In genomic region chr1:100860397-100860991, GRCh38 we compare ENCODE assay signal across 15 cellular contexts. TPM values are rescaled to one million over a fixed set of nuclear protein-coding genes. Genes with fewer than 3 reads are reported as not detected.
A peak's percentile ranks its signal among the peaks of the same experiment; 100 is the strongest.
DNase-seq lines count a peak whose midpoint lies in the region; ATAC-seq, FAIRE-seq and TF ChIP-seq lines count a peak whose summit lies in the region.
"Had no signal": no experiment of that assay in that cellular context is flagged by ENCODE, and none has a peak within 500 bp of the region (broad histone marks: within the 10 kb centered on the region; RNA-seq: fewer than 3 reads in every experiment).

No MANE protein-coding gene starts in this region.

- in situ Hi-C loops in K562 (cut with MboI), result loop anchor here (10.0 to 25.0 kb wide), 3 partner anchors 106 to 1056 kb away; no protein-coding TSS in a partner anchor

- DNase-seq in ELR (ENCODE audit: low read depth), result peak; percentile 62
- DNase-seq in M059J (ENCODE audit: low read depth), result peak; percentile 81
- DNase-seq in K562 (ENCODE audit: extremely low read depth in 1 of 4, low spot score in 3 of 4), result no peak
- peak; percentile 19 for DNase-seq in kidney tubule cell (ENCODE audit: low spot score)
- DNase-seq in C1 segment of cervical spinal cord (lab: John Stamatoyannopoulos, UW), result no peak
- no peak for DNase-seq in SW480 (ENCODE audit: low spot score)
- DNase-seq: activated CD4-positive, alpha-beta T cell treated with anti-CD3 and anti-CD28 coated beads for 36 hours; Caco-2; gastrocnemius medialis; stimulated activated CD4-positive, alpha-beta T cell treated with anti-CD3 and anti-CD28 coated beads, Interleukin-1b, Interleukin-23, amount 100 ng/mL, for 48 hours; stimulated activated naive CD4-positive, alpha-beta T cell treated with Interleukin-2 at 50 U/mL for 16 hours had no signal

- H3K27ac ChIP-seq in K562 (ENCODE audit: extremely low read depth, low read depth, low read length), result no peak overlapping the region
- H3K27ac ChIP-seq: gastrocnemius medialis, SK-N-MC had no signal

- WGBS in K562 (ENCODE audit: insufficient coverage, low coverage, missing lambda C conversion rate), result 4% methylated on average over 3 of the region's 3 CpGs

- TF ChIP-seq CTCF in K562 (IDR thresholded peaks at IDR 0.05 in 2 of 3, conservative IDR thresholded peaks at IDR 0.05 in 1 of 3; ENCODE audit: insufficient read depth in 2 of 3, low read depth in 1 of 3, low read length in 3 of 3), result no peak

- TF ChIP-seq EP300 in K562 (IDR thresholded peaks at IDR 0.05; ENCODE audit: low read length), result no peak

- ATAC-seq in K562, result no peak
- ATAC-seq in HG03378 (IDR thresholded peaks at IDR 0.05; ENCODE audit: unreplicated experiment), result no peak
- ATAC-seq: activated CD4-positive, alpha-beta T cell treated with anti-CD3 and anti-CD28 coated beads for 36 hours; activated T-helper 17 cell treated with anti-CD3 and anti-CD28 coated beads, Interleukin-2, amount 50 U/mL, for 72 hours had no signal

- H3K9me1 ChIP-seq in K562 (ENCODE audit: control insufficient read depth, insufficient read depth, low read length), result no peaks in the 10 kb centered on the region

- H3K36me3 ChIP-seq in K562 (ENCODE audit: control insufficient read depth, insufficient read depth, low read length), result no peaks in the 10 kb centered on the region
- H3K36me3 ChIP-seq: gastrocnemius medialis, HAP-1 had no signal

- POLR2A ChIA-PET in K562 (lab: Yijun Ruan, JAX), result no interaction called here

- H3K9me3 ChIP-seq in K562 (replicated peaks; ENCODE audit: control insufficient read depth, insufficient read depth, low read depth, low read length), result no peaks in the 10 kb centered on the region
- H3K9me3 ChIP-seq: Caco-2, gastrocnemius medialis, HAP-1 had no signal

- no peak for TF ChIP-seq RAD21 in K562 (CRISPR knock-in tag; conservative IDR thresholded peaks at IDR 0.05 in 1 of 2, IDR thresholded peaks at IDR 0.05 in 1 of 2)

- H3K4me1 ChIP-seq in K562 (replicated peaks in 1 of 2; ENCODE audit: control insufficient read depth in 2 of 2, insufficient read depth in 2 of 2, low read length in 2 of 2), result no peaks in the 10 kb centered on the region
- H3K4me1 ChIP-seq: Caco-2, gastrocnemius medialis had no signal

- no peak for TF ChIP-seq POLR2A in K562 (conservative IDR thresholded peaks at IDR 0.05)

- no peak overlapping the region for H3K9ac ChIP-seq in K562 (ENCODE audit: insufficient read depth in 1 of 2, low read depth in 2 of 2, low read length in 2 of 2)

- no peaks in the 10 kb centered on the region for H3K27me3 ChIP-seq in K562 (ENCODE audit: control insufficient read depth in 2 of 2, insufficient read depth in 2 of 2, low read length in 2 of 2)
- H3K27me3 ChIP-seq: gastrocnemius medialis had no signal

- intact Hi-C loops in K562 (cut with micrococcal nuclease), result no loop called here

- no peak overlapping the region for H2AFZ ChIP-seq in K562 (ENCODE audit: low read depth, low read length)

- no peak overlapping the region for H3K4me2 ChIP-seq in K562 (ENCODE audit: insufficient read depth, low read length)

- no peaks in the 10 kb centered on the region for H4K20me1 ChIP-seq in K562 (replicated peaks; ENCODE audit: control insufficient read depth, insufficient read depth, low read length)

- no peak for FAIRE-seq in K562 (lab: Jason Lieb, UNC)

- no TSS peak for BruUV-seq in K562 (replicated peaks; lab: Mats Ljungman, UMichigan)

- H3K4me3 ChIP-seq in K562, result no peak overlapping the region
- H3K4me3 ChIP-seq: gastrocnemius medialis, HAP-1, SK-N-MC had no signal

- CTCF ChIA-PET in K562 (lab: Yijun Ruan, JAX; ENCODE audit: low intra/inter-chr PET ratio), result no interaction called here

- no peaks in the 10 kb centered on the region for H3K79me2 ChIP-seq in K562 (ENCODE audit: control insufficient read depth, insufficient read depth, low read length)

TF ChIP-seq in K562, 482 proteins besides CTCF, POLR2A, EP300 and RAD21:
- TF ChIP-seq MEIS2 (IDR thresholded peaks at IDR 0.05; ENCODE audit: partially characterized antibody) (peak; percentile 60), PBX2 (CRISPR knock-in tag; IDR thresholded peaks at IDR 0.05; ENCODE audit: low read depth) (no peak), PBX2 (tag; conservative IDR thresholded peaks at IDR 0.05; ENCODE audit: low read depth) (0 out of 2 replicates have a peak, but pooled peaks have one; percentile 21), SOX6 (IDR thresholded peaks at IDR 0.05) (peak; percentile 46; the same call in 1 of the 2 replicates), ZNF408 (CRISPR knock-in tag; IDR thresholded peaks at IDR 0.05; ENCODE audit: low read depth) (no peak), MTA1 (IDR thresholded peaks at IDR 0.05; ENCODE audit: borderline replicate concordance) (no peak)

RNA-seq across cellular contexts. Expression of gene EXTL2, which starts 34.1 kb away (rescaled TPM):
- total RNA-seq in M059J (2014; rRNA removed; shearing (Covaris generic)), result 23.1 and 24.4 TPM in 2 replicates
- 22.5 and 64.7 TPM in 2 replicates for total RNA-seq in K562 (2011; cell fraction: chromatin; rRNA removed; ENCODE audit: low replicate concordance)
- total RNA-seq in K562 (2011; cell fraction: nucleolus; rRNA removed), result 18.0 and 20.9 TPM in 2 replicates
- 37.9 and 70.1 TPM in 2 replicates for total RNA-seq in K562 (2011; cell fraction: nucleoplasm; rRNA removed)
- total RNA-seq in K562 (2014; rRNA removed), result 8.5 and 9.1 TPM in 2 replicates
- total RNA-seq in K562 (2014; rRNA removed; fragmentation: Illumina TruSeq; extraction: Trizol), result 27.7 and 29.4 TPM in 2 replicates
- total RNA-seq in K562 (2015; rRNA removed; fragmentation: Illumina TruSeq; extraction: Trizol), result 25.0 and 26.0 TPM in 2 replicates
- total RNA-seq in K562 (2021), result 16.8 and 17.0 TPM in 2 replicates
- polyA plus RNA-seq in K562 (2011; rRNA removed), result 29.7 and 40.7 TPM in 2 replicates
- 7.8 and 12.4 TPM in 2 replicates for polyA plus RNA-seq in K562 (2011; cell fraction: cytosol; rRNA removed)
- 28.9 and 33.0 TPM in 2 replicates for polyA plus RNA-seq in K562 (2011; cell fraction: nucleus; rRNA removed)
- polyA plus RNA-seq in K562 (2012), result 15.7 and 21.4 TPM in 2 replicates
- polyA plus RNA-seq in K562 (2014; fragmentation: Illumina TruSeq; extraction: Trizol), result 20.4 and 21.2 TPM in 2 replicates
- polyA plus RNA-seq in K562 (2014; fragmentation: Nextera tagmentation; extraction: Ambion mirVana), result 10 to 100 TPM; 30.5 to 38.6 TPM
- 14.1 and 17.9 TPM in 2 replicates for polyA plus RNA-seq in K562 (2014; rRNA removed)
- 25.9 and 28.3 TPM in 2 replicates for polyA minus RNA-seq in K562 (2011; rRNA and poly(A)+ RNA removed)
- 6.7 and 13.1 TPM in 2 replicates for polyA minus RNA-seq in K562 (2011; cell fraction: cytosol; rRNA and poly(A)+ RNA removed)
- polyA minus RNA-seq in K562 (2011; cell fraction: nucleus; rRNA and poly(A)+ RNA removed), result 19.9 and 35.4 TPM in 2 replicates

RNA-seq across cellular contexts. Expression of gene SLC30A7, which starts 35.4 kb away (rescaled TPM):
- 47.4 and 66.6 TPM in 2 replicates for total RNA-seq in M059J (2014; rRNA removed; shearing (Covaris generic))
- total RNA-seq in K562 (2011; cell fraction: chromatin; rRNA removed; ENCODE audit: low replicate concordance), result 26.7 and 40.9 TPM in 2 replicates
- total RNA-seq in K562 (2011; cell fraction: nucleolus; rRNA removed), result 7.3 and 9.2 TPM in 2 replicates
- 23.0 and 38.4 TPM in 2 replicates for total RNA-seq in K562 (2011; cell fraction: nucleoplasm; rRNA removed)
- total RNA-seq in K562 (2014; rRNA removed) (7.2 and 7.4 TPM in 2 replicates), K562 (2014; rRNA removed; fragmentation: Illumina TruSeq; extraction: Trizol) (17.1 and 19.5 TPM in 2 replicates), K562 (2015; rRNA removed; fragmentation: Illumina TruSeq; extraction: Trizol) (14.0 and 14.6 TPM in 2 replicates), K562 (2021) (14.0 and 15.1 TPM in 2 replicates)
- polyA plus RNA-seq in K562 (2011; rRNA removed) (6.0 and 7.2 TPM in 2 replicates), K562 (2014; fragmentation: Illumina TruSeq; extraction: Trizol) (5.5 and 5.8 TPM in 2 replicates), K562 (2014; fragmentation: Nextera tagmentation; extraction: Ambion mirVana) (1 to 10 TPM; 4.3 to 9.3 TPM), K562 (2014; rRNA removed) (3.5 and 3.6 TPM in 2 replicates)
- 1.7 and 3.6 TPM in 2 replicates for polyA plus RNA-seq in K562 (2011; cell fraction: cytosol; rRNA removed)
- 8.3 and 9.2 TPM in 2 replicates for polyA plus RNA-seq in K562 (2011; cell fraction: nucleus; rRNA removed)
- polyA plus RNA-seq in K562 (2012), result 2.9 and 3.0 TPM in 2 replicates
- 13.4 and 14.2 TPM in 2 replicates for polyA minus RNA-seq in K562 (2011; rRNA and poly(A)+ RNA removed)
- polyA minus RNA-seq in K562 (2011; cell fraction: cytosol; rRNA and poly(A)+ RNA removed), result 9.3 and 12.6 TPM in 2 replicates
- polyA minus RNA-seq in K562 (2011; cell fraction: nucleus; rRNA and poly(A)+ RNA removed), result 6.5 and 9.0 TPM in 2 replicates

Comparison
In these comparisons a context has a peak if more than half of its experiments do, and no peak if none do; other contexts are left out.
1. DNase-seq: peak in ELR (single experiment), M059J (single experiment) and kidney tubule cell (single experiment); none in K562 (0 of 4), C1 segment of cervical spinal cord (0 of 14) and SW480 (single experiment).